In the genomic region with DNA sequence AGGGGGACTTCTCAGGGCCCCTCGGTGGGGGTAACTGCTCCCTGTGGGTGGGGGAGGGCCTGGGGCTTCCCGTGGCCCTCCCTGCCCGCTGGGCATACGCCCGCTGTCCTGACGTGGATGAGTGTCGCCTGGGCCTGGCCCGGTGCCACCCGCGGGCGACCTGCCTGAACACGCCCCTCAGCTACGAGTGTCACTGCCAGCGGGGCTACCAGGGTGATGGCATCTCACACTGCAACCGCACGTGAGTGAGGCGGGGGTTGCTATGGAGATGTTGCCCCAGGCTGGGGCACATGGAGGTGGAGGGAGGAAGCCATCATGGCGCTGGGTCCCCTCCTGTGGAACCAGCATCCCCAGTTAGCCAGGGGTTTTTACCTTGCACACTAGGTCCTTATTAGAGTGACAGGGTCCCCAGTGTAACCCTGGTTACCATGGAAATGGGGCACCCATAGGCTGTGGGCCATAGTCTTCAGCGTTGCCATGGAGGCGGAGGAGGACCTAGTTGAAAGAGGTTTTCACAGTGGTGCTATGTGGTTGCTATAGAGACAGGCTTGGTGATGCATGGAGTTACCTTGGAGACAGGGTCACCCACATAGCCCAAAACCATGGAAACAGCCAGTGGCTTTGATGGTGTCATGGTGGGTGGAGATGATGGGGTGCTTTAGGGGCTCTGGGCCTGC, we compare ENCODE assay signal across 10 cellular contexts. TPM values are rescaled to one million over a fixed set of nuclear protein-coding genes. Genes with fewer than 3 reads are reported as not detected.
DNase-seq lines count a peak whose midpoint lies in the region; ATAC-seq, FAIRE-seq and TF ChIP-seq lines count a peak whose summit lies in the region.
"Had no signal": no experiment of that assay in that cellular context is flagged by ENCODE, and none has a peak within 500 bp of the region (broad histone marks: within the 10 kb centered on the region; RNA-seq: fewer than 3 reads in every experiment).

No MANE protein-coding gene starts in this region.

- WGBS in heart left ventricle, 4 donors, result 84 to 90% (median 86%) methylated on average over 10 to 20 of the region's 20 CpGs

- H3K36me3 ChIP-seq in heart left ventricle, result peaks cover 0 to 83% (median 70%) of the 10 kb centered on the region in 9 donors

- no peaks in the 10 kb centered on the region for H3K9me3 ChIP-seq in heart left ventricle

- TF ChIP-seq CTCF in heart left ventricle (IDR thresholded peaks at IDR 0.05), result no peak

- ATAC-seq in HG03139 (IDR thresholded peaks at IDR 0.05; ENCODE audit: unreplicated experiment) (no peak), heart left ventricle (no peak), left ventricle myocardium superior (no peak)

- H3K4me3 ChIP-seq in heart left ventricle, result no peak overlapping the region

- intact Hi-C loops in heart left ventricle (cut with DNase I), result no loop called here
- intact Hi-C loops in left ventricle myocardium superior (cut with micrococcal nuclease), result no loop called here

- no peaks in the 10 kb centered on the region for H3K4me1 ChIP-seq in heart left ventricle
- H3K4me1 ChIP-seq: parathyroid adenoma had no signal

- no peak for TF ChIP-seq POLR2A in GM12891 (IDR thresholded peaks at IDR 0.05; ENCODE audit: low read depth, low read length)
- no peak for TF ChIP-seq POLR2A in heart left ventricle (IDR thresholded peaks at IDR 0.05)

- peak; percentile 66 for FAIRE-seq in GM12891 (lab: Jason Lieb, UNC)

- H3K27me3 ChIP-seq in heart left ventricle, result no peaks in the 10 kb centered on the region

- DNase-seq in AG08396 (ENCODE audit: low spot score) (peak; percentile 46), GM12891 (ENCODE audit: insufficient read length, low spot score) (peak; percentile 58), NCI-H748 treated with DMSO at 0.1 percent for 48 hours (lab: John Stamatoyannopoulos, UW) (peak; percentile 76), glomerular visceral epithelial cell (ENCODE audit: extremely low spot score) (peak; percentile 47), NCI-H1930 (lab: John Stamatoyannopoulos, UW) (no peak), heart left ventricle (no peak), left ventricle myocardium superior (no peak)

- no peak overlapping the region for H3K27ac ChIP-seq in heart left ventricle
- H3K27ac ChIP-seq: parathyroid adenoma had no signal

TF ChIP-seq in GM12891, 5 proteins besides CTCF, POLR2A, EP300 and RAD21:
- no peak for TF ChIP-seq TAF1 (IDR thresholded peaks at IDR 0.05; ENCODE audit: low read depth, low read length)
- no peak for TF ChIP-seq POU2F2 (IDR thresholded peaks at IDR 0.05; ENCODE audit: low read depth, low read length)
- TF ChIP-seq PAX5 (IDR thresholded peaks at IDR 0.05; ENCODE audit: insufficient read depth, low read length, severe bottlenecking), result no peak
- TF ChIP-seq POLR2AphosphoS5 (IDR thresholded peaks at IDR 0.05; ENCODE audit: low read depth, low read length), result no peak
- no peak for TF ChIP-seq SPI1 (IDR thresholded peaks at IDR 0.05; ENCODE audit: low read depth, low read length)

RNA-seq across cellular contexts. Expression of gene MEGF8, which starts 26.9 kb away (rescaled TPM):
- polyA plus RNA-seq in GM12891 (2012; ENCODE audit: low read depth, missing spikeins), result 4.0 TPM
- total RNA-seq in heart left ventricle, result 10 to 100 TPM; 26.5 to 50.4 (median 36.6) TPM
- 10 to 100 TPM; 22.8 to 23.1 TPM for polyA plus RNA-seq in heart left ventricle
- 37.4 TPM for total RNA-seq in left ventricle myocardium superior

RNA-seq across cellular contexts. Expression of gene CNFN, which starts 37.7 kb away (rescaled TPM):
- polyA plus RNA-seq in GM12891 (2012; ENCODE audit: low read depth, missing spikeins), result not detected
- 1 to 10 TPM in 1 of 9 donors, under 1 TPM in 3, not detected in 5; 0.62 to 1.4 (median 0.94) TPM for total RNA-seq in heart left ventricle
- polyA plus RNA-seq in heart left ventricle, result 1 to 10 TPM; 1.3 to 2.9 TPM
- 0.55 TPM for total RNA-seq in left ventricle myocardium superior
- total RNA-seq: fibroblast of villous mesenchyme had no signal

RNA-seq across cellular contexts. Expression of gene TMEM145, which starts 39.2 kb away (rescaled TPM):
- 0.28 TPM for polyA plus RNA-seq in GM12891 (2012; ENCODE audit: low read depth, missing spikeins)
- under 1 TPM in 2 of 9 donors, not detected in 7; 0.16 to 0.27 TPM for total RNA-seq in heart left ventricle
- under 1 TPM; 0.11 to 0.18 TPM for polyA plus RNA-seq in heart left ventricle
- 0.64 TPM for total RNA-seq in left ventricle myocardium superior
- total RNA-seq: fibroblast of villous mesenchyme had no signal

RNA-seq across cellular contexts. Expression of gene PAFAH1B3, which starts 49.9 kb away (rescaled TPM):
- polyA plus RNA-seq in GM12891 (2012; ENCODE audit: low read depth, missing spikeins), result 25.0 TPM
- total RNA-seq in heart left ventricle (1 to 10 TPM; 1.8 to 9.4 (median 2.5) TPM), left ventricle myocardium superior (2.6 TPM)
- 1 to 10 TPM; 4.9 to 9.5 TPM for polyA plus RNA-seq in heart left ventricle

RNA-seq across cellular contexts. Expression of gene PRR19, which starts 50.4 kb away (rescaled TPM):
- polyA plus RNA-seq in GM12891 (2012; ENCODE audit: low read depth, missing spikeins), result 0.40 TPM
- total RNA-seq in heart left ventricle, result under 1 TPM in 3 of 9 donors, not detected in 6; 0.16 to 0.53 (median 0.40) TPM
- polyA plus RNA-seq in heart left ventricle, result under 1 TPM in 1 of 2 donors, not detected in 1; 0.17 TPM
- not detected for total RNA-seq in left ventricle myocardium superior

Comparison
In these comparisons a context has a peak if more than half of its experiments do, and no peak if none do; other contexts are left out.
1. DNase-seq: peak in AG08396 (single experiment), GM12891 (single experiment), NCI-H748 treated with DMSO at 0.1 percent for 48 hours (single experiment) and glomerular visceral epithelial cell (single experiment); none in NCI-H1930 (0 of 2), heart left ventricle (0 of 5) and left ventricle myocardium superior (single experiment).